1 cellular context compared by ENCODE assay signal in the genomic region with DNA sequence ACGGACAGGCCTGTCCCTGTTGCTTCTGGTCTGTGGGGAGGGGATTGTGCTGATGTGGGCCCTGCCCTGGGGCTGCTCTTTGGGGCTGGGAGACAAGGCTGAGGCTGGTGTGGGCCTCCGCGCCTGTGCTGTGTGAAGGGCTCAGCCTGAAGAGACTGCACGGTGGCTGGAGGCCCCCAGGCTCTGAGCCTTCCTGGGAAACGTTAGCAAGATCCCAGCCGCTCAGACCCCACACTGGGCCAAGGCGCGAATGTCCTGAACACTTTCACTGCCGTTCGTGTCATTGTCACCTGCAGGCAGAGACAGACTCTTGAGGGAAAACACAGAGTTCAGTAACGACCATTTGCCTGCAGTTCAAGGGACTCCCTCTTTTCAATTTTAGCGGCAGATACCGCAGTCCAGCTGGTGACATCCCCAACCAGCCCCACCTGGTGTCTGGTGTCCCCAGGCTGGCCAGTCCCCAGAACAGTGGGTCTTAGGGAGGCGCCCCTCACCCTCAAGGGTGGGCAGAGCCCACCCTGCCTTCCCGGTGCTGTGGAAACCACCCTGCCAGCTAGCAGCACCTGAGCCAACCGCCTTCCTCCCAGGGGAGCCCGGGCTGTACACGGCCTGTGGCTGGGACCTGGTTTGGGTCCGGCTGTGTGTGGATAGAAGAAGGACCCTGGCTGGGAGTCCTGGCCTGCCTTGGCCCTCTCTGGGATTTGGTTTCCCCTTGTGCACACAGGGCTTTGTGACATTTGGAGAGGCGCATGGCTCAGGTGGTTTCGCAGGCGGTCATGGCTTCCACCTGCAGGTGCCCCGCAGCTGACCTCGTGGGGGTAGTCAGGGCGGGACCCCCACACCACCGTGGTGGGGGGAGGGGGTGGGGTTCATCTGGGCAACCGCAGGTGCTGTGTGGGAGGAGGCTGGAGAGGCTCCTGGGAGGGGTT.
TF ChIP-seq lines count a peak whose summit lies in the region.

No MANE protein-coding gene starts in this region.

TF ChIP-seq in GM12878, 131 proteins besides CTCF, POLR2A, EP300 and RAD21:
- TF ChIP-seq MEF2B (IDR thresholded peaks at IDR 0.05; ENCODE audit: partially characterized antibody, poor library complexity, severe bottlenecking) (peak; percentile 46), SIX5 (IDR thresholded peaks at IDR 0.05; ENCODE audit: low read depth, low read length, severe bottlenecking) (no peak), ZNF217 (IDR thresholded peaks at IDR 0.05) (no peak), RCOR1 (conservative IDR thresholded peaks at IDR 0.05; ENCODE audit: low read depth, low read length) (no peak)
- TF ChIP-seq, protein P1, sequence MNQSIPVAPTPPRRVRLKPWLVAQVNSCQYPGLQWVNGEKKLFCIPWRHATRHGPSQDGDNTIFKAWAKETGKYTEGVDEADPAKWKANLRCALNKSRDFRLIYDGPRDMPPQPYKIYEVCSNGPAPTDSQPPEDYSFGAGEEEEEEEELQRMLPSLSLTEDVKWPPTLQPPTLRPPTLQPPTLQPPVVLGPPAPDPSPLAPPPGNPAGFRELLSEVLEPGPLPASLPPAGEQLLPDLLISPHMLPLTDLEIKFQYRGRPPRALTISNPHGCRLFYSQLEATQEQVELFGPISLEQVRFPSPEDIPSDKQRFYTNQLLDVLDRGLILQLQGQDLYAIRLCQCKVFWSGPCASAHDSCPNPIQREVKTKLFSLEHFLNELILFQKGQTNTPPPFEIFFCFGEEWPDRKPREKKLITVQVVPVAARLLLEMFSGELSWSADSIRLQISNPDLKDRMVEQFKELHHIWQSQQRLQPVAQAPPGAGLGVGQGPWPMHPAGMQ (IDR thresholded peaks at IDR 0.05; ENCODE audit: borderline replicate concordance), result no peak
- TF ChIP-seq, protein P2, sequence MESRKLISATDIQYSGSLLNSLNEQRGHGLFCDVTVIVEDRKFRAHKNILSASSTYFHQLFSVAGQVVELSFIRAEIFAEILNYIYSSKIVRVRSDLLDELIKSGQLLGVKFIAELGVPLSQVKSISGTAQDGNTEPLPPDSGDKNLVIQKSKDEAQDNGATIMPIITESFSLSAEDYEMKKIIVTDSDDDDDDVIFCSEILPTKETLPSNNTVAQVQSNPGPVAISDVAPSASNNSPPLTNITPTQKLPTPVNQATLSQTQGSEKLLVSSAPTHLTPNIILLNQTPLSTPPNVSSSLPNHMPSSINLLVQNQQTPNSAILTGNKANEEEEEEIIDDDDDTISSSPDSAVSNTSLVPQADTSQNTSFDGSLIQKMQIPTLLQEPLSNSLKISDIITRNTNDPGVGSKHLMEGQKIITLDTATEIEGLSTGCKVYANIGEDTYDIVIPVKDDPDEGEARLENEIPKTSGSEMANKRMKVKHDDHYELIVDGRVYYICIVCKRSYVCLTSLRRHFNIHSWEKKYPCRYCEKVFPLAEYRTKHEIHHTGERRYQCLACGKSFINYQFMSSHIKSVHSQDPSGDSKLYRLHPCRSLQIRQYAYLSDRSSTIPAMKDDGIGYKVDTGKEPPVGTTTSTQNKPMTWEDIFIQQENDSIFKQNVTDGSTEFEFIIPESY (IDR thresholded peaks at IDR 0.05), result no peak
TF ChIP-seq in GM12878: peak in this region for 1.
